9 cellular contexts compared by ENCODE assay signal in genomic region chr2:12733846-12734245, GRCh38. TPM values are rescaled to one million over a fixed set of nuclear protein-coding genes. Genes with fewer than 3 reads are reported as not detected.
DNase-seq lines count a peak whose midpoint lies in the region; ATAC-seq, FAIRE-seq and TF ChIP-seq lines count a peak whose summit lies in the region.
"Had no signal": no experiment of that assay in that cellular context is flagged by ENCODE, and none has a peak within 500 bp of the region (broad histone marks: within the 10 kb centered on the region; RNA-seq: fewer than 3 reads in every experiment).

No MANE protein-coding gene starts in this region.

- WGBS in right lobe of liver (ENCODE audit: insufficient coverage, low coverage, low lambda C conversion rate, missing lambda C conversion rate): 26% methylated on average over 2 of the region's 7 CpGs
- WGBS in suprapubic skin: 36% methylated on average over 7 of the region's 7 CpGs
- no CpG with 5 or more reads among the region's 7 CpGs for WGBS in trophoblast cell (ENCODE audit: extremely low coverage, insufficient coverage, insufficient read length)

- FAIRE-seq in GM19239 (lab: Jason Lieb, UNC): no peak

- no peak overlapping the region for H2AK5ac ChIP-seq in trophoblast cell (ENCODE audit: low read length)

- intact Hi-C loops in right lobe of liver (cut with DNase I): no loop called here

- no peak for TF ChIP-seq EP300 in suprapubic skin (IDR thresholded peaks at IDR 0.05)

- H3K27me3 ChIP-seq in right lobe of liver: no peaks in the 10 kb centered on the region
- H3K27me3 ChIP-seq in suprapubic skin: no peaks in the 10 kb centered on the region
- no peaks in the 10 kb centered on the region for H3K27me3 ChIP-seq in trophoblast cell (ENCODE audit: insufficient read depth, low read length)

- H4K91ac ChIP-seq in trophoblast cell (ENCODE audit: low read depth, low read length): no peak overlapping the region

- no peak for TF ChIP-seq CTCF in right lobe of liver (IDR thresholded peaks at IDR 0.05)
- no peak for TF ChIP-seq CTCF in suprapubic skin (IDR thresholded peaks at IDR 0.05)

- H3K4me1 ChIP-seq in right lobe of liver (peaks cover 0 to 28% (median 3%) of the 10 kb centered on the region in 4 donors), suprapubic skin (peaks cover 36% of the 10 kb centered on the region), trophoblast cell (ENCODE audit: control insufficient read depth in 1 of 2, insufficient read depth in 2 of 2, low read length in 2 of 2) (peaks cover 0 to 13% of the 10 kb centered on the region in 2 experiments)

- no peaks in the 10 kb centered on the region for H3K79me2 ChIP-seq in trophoblast cell (ENCODE audit: control insufficient read depth, insufficient read depth, low read length, poor library complexity)

- H3K27ac ChIP-seq in right lobe of liver: peak overlapping the region; percentile 32 to 45 (median 38)
- H3K27ac ChIP-seq in suprapubic skin: peak overlapping the region; percentile 48
- H3K27ac ChIP-seq in trophoblast cell (ENCODE audit: low read depth, low read length): no peak overlapping the region

- no peaks in the 10 kb centered on the region for H3K79me1 ChIP-seq in trophoblast cell (ENCODE audit: low read length)

- H4K8ac ChIP-seq in trophoblast cell (ENCODE audit: low read depth, low read length): no peak overlapping the region

- no peak overlapping the region for H3K9ac ChIP-seq in trophoblast cell (ENCODE audit: low read length)

- no peak overlapping the region for H2BK5ac ChIP-seq in trophoblast cell (ENCODE audit: low read depth, low read length, poor library complexity)

- no peak overlapping the region for H3K14ac ChIP-seq in trophoblast cell (ENCODE audit: low read length)

- no peak overlapping the region for H4K12ac ChIP-seq in trophoblast cell (ENCODE audit: low read depth, low read length)

- DNase-seq in NCI-H2196 treated with DMSO at 0.1 percent for 48 hours (lab: John Stamatoyannopoulos, UW; ENCODE audit: unreplicated experiment) (peak; percentile 19), cerebellar nuclear complex (lab: John Stamatoyannopoulos, UW) (peak; percentile 83 to 98), right lobe of liver (peak; percentile 77 to 89 (median 89)), suprapubic skin (ENCODE audit: low spot score in 2 of 2) (no peak), trophoblast cell (no peak), GM19239 (ENCODE audit: insufficient read length, low spot score) (no peak)
- no peak for DNase-seq in stimulated activated CD4-positive, alpha-beta T cell treated with anti-CD3 and anti-CD28 coated beads, Interleukin-2, amount 100 ng/mL, for 48 hours
- DNase-seq: activated CD4-positive, alpha-beta T cell treated with anti-CD3 and anti-CD28 coated beads for 36 hours; NCI-H1436 had no signal

- no peak overlapping the region for H3K4ac ChIP-seq in trophoblast cell (ENCODE audit: low read depth, low read length)

- H3K23ac ChIP-seq in trophoblast cell (ENCODE audit: low read length): no peak overlapping the region

- peak; percentile 73 to 85 (median 79) for ATAC-seq in right lobe of liver
- ATAC-seq: activated CD4-positive, alpha-beta T cell treated with anti-CD3 and anti-CD28 coated beads for 36 hours had no signal

- no peak overlapping the region for H3K18ac ChIP-seq in trophoblast cell (ENCODE audit: low read length)

- peaks cover 0 to 3% (median 0%) of the 10 kb centered on the region in 4 donors for H3K36me3 ChIP-seq in right lobe of liver
- H3K36me3 ChIP-seq in suprapubic skin: no peaks in the 10 kb centered on the region
- H3K36me3 ChIP-seq in trophoblast cell (ENCODE audit: control insufficient read depth in 1 of 2, insufficient read depth in 2 of 2, low read length in 2 of 2): peaks cover 0 to 2% of the 10 kb centered on the region in 2 experiments

- H3K4me3 ChIP-seq in right lobe of liver: no peak overlapping the region
- no peak overlapping the region for H3K4me3 ChIP-seq in suprapubic skin
- no peak overlapping the region for H3K4me3 ChIP-seq in trophoblast cell (ENCODE audit: low read depth, low read length)

- H2BK120ac ChIP-seq in trophoblast cell (ENCODE audit: insufficient read depth, low read length, poor library complexity): no peak overlapping the region

- no peak overlapping the region for H3K4me2 ChIP-seq in trophoblast cell (ENCODE audit: low read length)

- H2AFZ ChIP-seq in trophoblast cell (ENCODE audit: insufficient read depth, low read length, poor library complexity): no peak overlapping the region

- no peak overlapping the region for H2BK12ac ChIP-seq in trophoblast cell (ENCODE audit: low read length)

- no peaks in the 10 kb centered on the region for H3K9me3 ChIP-seq in right lobe of liver
- H3K9me3 ChIP-seq in suprapubic skin: no peaks in the 10 kb centered on the region
- H3K9me3 ChIP-seq in trophoblast cell (ENCODE audit: insufficient read depth, low read depth, low read length): peaks cover 1% of the 10 kb centered on the region

- TF ChIP-seq POLR2A in right lobe of liver (IDR thresholded peaks at IDR 0.05) (no peak), suprapubic skin (IDR thresholded peaks at IDR 0.05) (no peak)

RNA-seq across cellular contexts. Expression of gene TRIB2, which starts 17.1 kb away (rescaled TPM):
- total RNA-seq in right lobe of liver (10 to 100 TPM in 5 of 6 experiments, 1 to 10 TPM in 1; 9.1 to 24.4 (median 15.3) TPM), suprapubic skin (10 to 100 TPM; 29.7 to 61.3 (median 40.6) TPM)
- polyA plus RNA-seq in trophoblast cell (2013): 6.9 and 8.7 TPM in 2 replicates

Comparison
In these comparisons a context has a peak if more than half of its experiments do, and no peak if none do; other contexts are left out.
1. DNase-seq: peak in NCI-H2196 treated with DMSO at 0.1 percent for 48 hours (single experiment), cerebellar nuclear complex (2 of 2) and right lobe of liver (3 of 3); none in suprapubic skin (0 of 2), trophoblast cell (0 of 2), stimulated activated CD4-positive, alpha-beta T cell treated with anti-CD3 and anti-CD28 coated beads, Interleukin-2, amount 100 ng/mL, for 48 hours (0 of 2) and GM19239 (single experiment).